ENCODE assay signal across 1 cellular context in the genomic region with DNA sequence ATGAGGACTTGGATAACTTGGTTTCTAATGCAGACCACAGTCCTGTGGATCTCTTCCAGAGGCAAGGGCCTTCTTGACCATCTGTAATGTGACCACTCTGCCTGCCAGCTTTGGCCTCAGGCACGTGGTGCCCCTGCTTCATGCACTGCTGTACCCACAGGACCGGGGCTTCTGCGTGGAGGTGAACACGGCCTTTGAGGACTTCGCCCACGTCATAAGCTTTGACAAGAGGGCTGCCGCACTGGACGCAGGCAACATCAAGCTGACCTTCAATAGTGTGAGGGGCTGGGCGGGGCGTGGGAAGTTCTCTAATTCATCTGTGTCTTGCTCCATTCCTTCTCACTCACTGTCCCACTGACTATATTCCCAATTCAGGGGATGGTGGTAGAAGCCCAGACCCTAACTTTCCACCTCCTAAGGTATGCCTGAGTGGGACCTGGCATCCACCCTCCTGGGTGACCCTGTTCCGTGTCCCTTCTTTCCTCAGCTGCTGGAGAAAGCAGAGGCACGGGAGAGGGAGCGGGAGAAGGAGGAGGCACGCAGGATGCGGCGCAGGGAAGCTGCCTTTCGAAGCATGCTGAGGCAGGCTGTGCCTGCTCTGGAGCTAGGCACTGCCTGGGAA.
TF ChIP-seq lines count a peak whose summit lies in the region.

No MANE protein-coding gene starts in this region.

TF ChIP-seq in K562, 482 proteins besides CTCF, POLR2A, EP300 and RAD21:
- TF ChIP-seq TCFL5 (CRISPR knock-in tag; conservative IDR thresholded peaks at IDR 0.05): no peak
- TF ChIP-seq GABPB2 (CRISPR knock-in tag; conservative IDR thresholded peaks at IDR 0.05): no peak
- TF ChIP-seq ETS2 (tag; IDR thresholded peaks at IDR 0.05; ENCODE audit: borderline replicate concordance, poor library complexity, severe bottlenecking): no peak
- TF ChIP-seq, protein P1, sequence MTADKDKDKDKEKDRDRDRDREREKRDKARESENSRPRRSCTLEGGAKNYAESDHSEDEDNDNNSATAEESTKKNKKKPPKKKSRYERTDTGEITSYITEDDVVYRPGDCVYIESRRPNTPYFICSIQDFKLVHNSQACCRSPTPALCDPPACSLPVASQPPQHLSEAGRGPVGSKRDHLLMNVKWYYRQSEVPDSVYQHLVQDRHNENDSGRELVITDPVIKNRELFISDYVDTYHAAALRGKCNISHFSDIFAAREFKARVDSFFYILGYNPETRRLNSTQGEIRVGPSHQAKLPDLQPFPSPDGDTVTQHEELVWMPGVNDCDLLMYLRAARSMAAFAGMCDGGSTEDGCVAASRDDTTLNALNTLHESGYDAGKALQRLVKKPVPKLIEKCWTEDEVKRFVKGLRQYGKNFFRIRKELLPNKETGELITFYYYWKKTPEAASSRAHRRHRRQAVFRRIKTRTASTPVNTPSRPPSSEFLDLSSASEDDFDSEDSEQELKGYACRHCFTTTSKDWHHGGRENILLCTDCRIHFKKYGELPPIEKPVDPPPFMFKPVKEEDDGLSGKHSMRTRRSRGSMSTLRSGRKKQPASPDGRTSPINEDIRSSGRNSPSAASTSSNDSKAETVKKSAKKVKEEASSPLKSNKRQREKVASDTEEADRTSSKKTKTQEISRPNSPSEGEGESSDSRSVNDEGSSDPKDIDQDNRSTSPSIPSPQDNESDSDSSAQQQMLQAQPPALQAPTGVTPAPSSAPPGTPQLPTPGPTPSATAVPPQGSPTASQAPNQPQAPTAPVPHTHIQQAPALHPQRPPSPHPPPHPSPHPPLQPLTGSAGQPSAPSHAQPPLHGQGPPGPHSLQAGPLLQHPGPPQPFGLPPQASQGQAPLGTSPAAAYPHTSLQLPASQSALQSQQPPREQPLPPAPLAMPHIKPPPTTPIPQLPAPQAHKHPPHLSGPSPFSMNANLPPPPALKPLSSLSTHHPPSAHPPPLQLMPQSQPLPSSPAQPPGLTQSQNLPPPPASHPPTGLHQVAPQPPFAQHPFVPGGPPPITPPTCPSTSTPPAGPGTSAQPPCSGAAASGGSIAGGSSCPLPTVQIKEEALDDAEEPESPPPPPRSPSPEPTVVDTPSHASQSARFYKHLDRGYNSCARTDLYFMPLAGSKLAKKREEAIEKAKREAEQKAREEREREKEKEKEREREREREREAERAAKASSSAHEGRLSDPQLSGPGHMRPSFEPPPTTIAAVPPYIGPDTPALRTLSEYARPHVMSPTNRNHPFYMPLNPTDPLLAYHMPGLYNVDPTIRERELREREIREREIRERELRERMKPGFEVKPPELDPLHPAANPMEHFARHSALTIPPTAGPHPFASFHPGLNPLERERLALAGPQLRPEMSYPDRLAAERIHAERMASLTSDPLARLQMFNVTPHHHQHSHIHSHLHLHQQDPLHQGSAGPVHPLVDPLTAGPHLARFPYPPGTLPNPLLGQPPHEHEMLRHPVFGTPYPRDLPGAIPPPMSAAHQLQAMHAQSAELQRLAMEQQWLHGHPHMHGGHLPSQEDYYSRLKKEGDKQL (CRISPR knock-in tag; IDR thresholded peaks at IDR 0.05; ENCODE audit: borderline replicate concordance): no peak
- no peak for TF ChIP-seq ZBTB17 (CRISPR knock-in tag; IDR thresholded peaks at IDR 0.05)
- TF ChIP-seq SRSF1 (IDR thresholded peaks at IDR 0.05; ENCODE audit: low read depth, low read length): no peak
- TF ChIP-seq NFRKB (IDR thresholded peaks at IDR 0.05; ENCODE audit: low read depth): no peak
- TF ChIP-seq POLR2AphosphoS2 (IDR thresholded peaks at IDR 0.05; ENCODE audit: low read length): peak; percentile 64; the same call in 1 of the 2 replicates
- no peak for TF ChIP-seq NFE2 (IDR thresholded peaks at IDR 0.05; ENCODE audit: low read depth)
- 0 out of 2 replicates have a peak, but pooled peaks have one; percentile 20 for TF ChIP-seq POLR2G (IDR thresholded peaks at IDR 0.05; ENCODE audit: low read depth, low read length)
